8 cellular contexts compared by ENCODE assay signal in the genomic region with DNA sequence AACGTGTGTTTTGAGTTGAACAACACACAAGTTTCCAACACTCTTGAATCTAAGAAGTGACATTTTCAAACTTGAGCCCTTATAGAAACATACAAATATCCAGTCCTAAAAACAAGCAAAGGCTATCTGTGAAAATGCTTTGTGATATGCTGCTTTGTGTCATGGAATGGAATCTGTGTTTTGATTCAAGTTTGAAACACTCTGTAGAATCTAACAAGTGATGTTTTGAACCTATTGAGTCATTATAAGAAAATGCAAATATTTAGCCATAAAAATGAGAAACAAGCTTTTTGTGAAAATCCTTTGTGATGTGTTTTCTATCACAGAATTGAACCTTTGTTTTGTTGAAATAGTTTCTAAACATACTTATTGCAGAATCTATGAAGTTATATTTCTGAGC.
"Had no signal": no experiment of that assay in that cellular context is flagged by ENCODE, and none has a peak within 500 bp of the region (broad histone marks: within the 10 kb centered on the region; RNA-seq: fewer than 3 reads in every experiment).

No MANE protein-coding gene starts in this region.

- FAIRE-seq: HepG2 had no signal

- H3K4me3 ChIP-seq: GM23248, HAP-1 had no signal

- H3K9me3 ChIP-seq: HAP-1 had no signal

- H3K36me3 ChIP-seq: HAP-1 had no signal

- H2AFZ ChIP-seq: GM23248 had no signal

- DNase-seq: GM23248, GOT3, H7, HFFc6 had no signal

- H3K4me1 ChIP-seq: HAP-1 had no signal

- H3K27ac ChIP-seq: GM23248, HL-60 had no signal

- H3K9ac ChIP-seq: GM23248 had no signal

- ATAC-seq: HCT116, HepG2 had no signal
